25 cellular contexts compared by ENCODE assay signal in genomic region chr4:105075045-105075444, GRCh38.
"Had no signal": no experiment of that assay in that cellular context is flagged by ENCODE, and none has a peak within 500 bp of the region (broad histone marks: within the 10 kb centered on the region; RNA-seq: fewer than 3 reads in every experiment).

No MANE protein-coding gene starts in this region.

- H2AFZ ChIP-seq: neural progenitor cell had no signal

- H3K9me3 ChIP-seq: prostate gland, right atrium auricular region, stomach, testis, tibial artery had no signal

- FAIRE-seq: colon, frontal cortex, keratinocyte had no signal

- H3K9ac ChIP-seq: neural progenitor cell had no signal

- H3K4me1 ChIP-seq: neural progenitor cell, prostate gland, right atrium auricular region, stomach, testis, tibial artery had no signal

- H3K27me3 ChIP-seq: dorsolateral prefrontal cortex, neural progenitor cell, right atrium auricular region, stomach, testis, tibial artery had no signal

- H3K4me3 ChIP-seq: dorsolateral prefrontal cortex, neural progenitor cell, prostate gland, right atrium auricular region, smooth muscle cell, stomach, testis, tibial artery had no signal

- H3K27ac ChIP-seq: dorsolateral prefrontal cortex, neural progenitor cell, prostate gland, right atrium auricular region, stomach, testis, tibial artery had no signal

- H3K4me2 ChIP-seq: neural progenitor cell, smooth muscle cell had no signal

- ATAC-seq: left lobe of liver; naive thymus-derived CD4-positive, alpha-beta T cell; sciatic nerve; stimulated activated effector memory CD8-positive, alpha-beta T cell treated with anti-CD3 and anti-CD28 coated beads, Interleukin-12 subunit alpha, Interleukin-12 subunit beta, amount 100 ng/mL, for 72 hours had no signal

- DNase-seq: dorsolateral prefrontal cortex; effector CD4-positive, alpha-beta T cell; hypothalamus; immature natural killer cell; mesenchymal stem cell; midbrain; naive thymus-derived CD4-positive, alpha-beta T cell; nucleus accumbens; stimulated activated CD4-positive, alpha-beta T cell treated with anti-CD3 and anti-CD28 coated beads, Interleukin-12 subunit alpha, Interleukin-12 subunit beta, amount 100 ng/mL, for 4 hours; stimulated activated CD4-positive, alpha-beta T cell treated with anti-CD3 and anti-CD28 coated beads, Interleukin-1b, Interleukin-23, amount 100 ng/mL, for 48 hours; stimulated activated CD4-positive, alpha-beta T cell treated with anti-CD3 and anti-CD28 coated beads, Interleukin-4, amount 100 ng/mL, for 1 hour; stimulated activated naive CD4-positive, alpha-beta T cell treated with Interleukin-2 at 50 U/mL for 16 hours; stomach; testis; tibial artery had no signal

- H3K36me3 ChIP-seq: neural progenitor cell, prostate gland, right atrium auricular region, stomach, tibial artery had no signal
